ENCODE assay signal across 1 cellular context in genomic region chr14:104949406-104949955, GRCh38.
TF ChIP-seq lines count a peak whose summit lies in the region.

No MANE protein-coding gene starts in this region.

TF ChIP-seq in HepG2, 621 proteins besides CTCF, POLR2A, EP300 and RAD21:
- TF ChIP-seq EZH2 (conservative IDR thresholded peaks at IDR 0.05; ENCODE audit: low read depth, low read length) = 0 out of 2 replicates have a peak, but pooled peaks have one; percentile 4
